ENCODE assay signal across 24 cellular contexts in genomic region chr7:29158748-29159147, GRCh38. TPM values are rescaled to one million over a fixed set of nuclear protein-coding genes. Genes with fewer than 3 reads are reported as not detected.
"Had no signal": no experiment of that assay in that cellular context is flagged by ENCODE, and none has a peak within 500 bp of the region (broad histone marks: within the 10 kb centered on the region; RNA-seq: fewer than 3 reads in every experiment).

No MANE protein-coding gene starts in this region.

- H3K36me3 ChIP-seq: ascending aorta had no signal

- H3K27ac Mint-ChIP-seq: activated CD8-positive, alpha-beta memory T cell treated with anti-CD3 and anti-CD28 coated beads, Interleukin-2, amount 10 ng/mL, durations not matched to agents 7 days and 5 days; activated naive CD4-positive, alpha-beta T cell treated with anti-CD3 and anti-CD28 coated beads, Interleukin-2, amount 50 U/mL, for 72 hours; activated naive CD8-positive, alpha-beta T cell treated with anti-CD3 and anti-CD28 coated beads, Interleukin-2, amount 50 U/mL, for 24 hours; activated T-cell treated with anti-CD3 and anti-CD28 coated beads, Interleukin-2, amount 50 U/mL, for 24 hours; activated T-helper 1 cell treated with anti-CD3 and anti-CD28 coated beads, Interleukin-12 subunit alpha, Interleukin-12 subunit beta, Interleukin-2, Interleukin-4 antibody, amounts not matched to agents 30 ng/mL and 10 ng/mL and 1 ng/mL, durations not matched to agents 14 hours and 24 hours and 36 hours; T-helper 1 cell treated with Interleukin-12 subunit alpha and Interleukin-12 subunit beta and Interleukin-4 antibody, amounts not matched to agents 30 μg/mL and 1 μg/mL, for 36 hours had no signal

- DNase-seq: activated CD4-positive, alpha-beta T cell treated with anti-CD3 and anti-CD28 coated beads for 48 hours; activated CD4-positive, alpha-beta T cell treated with anti-CD3 and anti-CD28 coated beads, Interleukin-2, amount 50 U/mL, for 4 hours; activated CD8-positive, alpha-beta memory T cell treated with anti-CD3 and anti-CD28 coated beads, Interleukin-2, amount 10 ng/mL, durations not matched to agents 7 days and 5 days; activated effector memory CD4-positive, alpha-beta T cell treated with Interleukin-2 at 50 U/mL for 16 hours; activated naive CD4-positive, alpha-beta T cell treated with Interleukin-2 at 50 U/mL for 16 hours; activated naive CD8-positive, alpha-beta T cell treated with anti-CD3 and anti-CD28 coated beads, Interleukin-2, amount 50 U/mL, for 24 hours; activated T-cell treated with anti-CD3 and anti-CD28 coated beads, Interleukin-2, amount 50 U/mL, for 24 hours; amniotic stem cell; body of pancreas; central memory CD4-positive, alpha-beta T cell; Kasumi-1; NCI-H1105 treated with DMSO at 0.1 percent for 48 hours; NCI-H187 treated with DMSO at 0.1 percent for 48 hours; NCI-H2081 treated with DMSO at 0.1 percent for 48 hours; NCI-H446; NCI-H524; NCI-H748 treated with DMSO at 0.1 percent for 48 hours; RPMI8226 had no signal

- H3K9me3 Mint-ChIP-seq: activated T-cell treated with anti-CD3 and anti-CD28 coated beads, Interleukin-2, amount 50 U/mL, for 24 hours; activated T-helper 1 cell treated with anti-CD3 and anti-CD28 coated beads, Interleukin-12 subunit alpha, Interleukin-12 subunit beta, Interleukin-2, Interleukin-4 antibody, amounts not matched to agents 30 ng/mL and 10 ng/mL and 1 ng/mL, durations not matched to agents 14 hours and 24 hours and 36 hours; T-helper 1 cell treated with Interleukin-12 subunit alpha and Interleukin-12 subunit beta and Interleukin-4 antibody, amounts not matched to agents 30 μg/mL and 1 μg/mL, for 36 hours had no signal

- H3K9me3 ChIP-seq: ascending aorta, body of pancreas had no signal

- H3K27me3 ChIP-seq: ascending aorta, body of pancreas had no signal

- H3K27ac ChIP-seq: ascending aorta, body of pancreas had no signal

- H3K4me1 ChIP-seq: ascending aorta, body of pancreas had no signal

- H3K4me3 ChIP-seq: ascending aorta, body of pancreas, K562 had no signal

- H3K36me3 Mint-ChIP-seq: activated naive CD4-positive, alpha-beta T cell treated with anti-CD3 and anti-CD28 coated beads, Interleukin-2, amount 50 U/mL, for 72 hours had no signal

- H3K4me3 Mint-ChIP-seq: activated CD8-positive, alpha-beta memory T cell treated with anti-CD3 and anti-CD28 coated beads, Interleukin-2, amount 10 ng/mL, durations not matched to agents 7 days and 5 days; activated naive CD8-positive, alpha-beta T cell treated with anti-CD3 and anti-CD28 coated beads, Interleukin-2, amount 50 U/mL, for 24 hours; activated T-cell treated with anti-CD3 and anti-CD28 coated beads, Interleukin-2, amount 50 U/mL, for 24 hours; activated T-helper 1 cell treated with anti-CD3 and anti-CD28 coated beads, Interleukin-12 subunit alpha, Interleukin-12 subunit beta, Interleukin-2, Interleukin-4 antibody, amounts not matched to agents 30 ng/mL and 10 ng/mL and 1 ng/mL, durations not matched to agents 14 hours and 24 hours and 36 hours; T-helper 1 cell treated with Interleukin-12 subunit alpha and Interleukin-12 subunit beta and Interleukin-4 antibody, amounts not matched to agents 30 μg/mL and 1 μg/mL, for 36 hours had no signal

RNA-seq across cellular contexts. Expression of gene CPVL, which starts 12.4 kb away (rescaled TPM):
- total RNA-seq: activated naive CD4-positive, alpha-beta T cell treated with anti-CD3 and anti-CD28 coated beads, Interleukin-2, amount 50 U/mL, for 72 hours; activated T-helper 1 cell treated with anti-CD3 and anti-CD28 coated beads, Interleukin-12 subunit alpha, Interleukin-12 subunit beta, Interleukin-2, Interleukin-4 antibody, amounts not matched to agents 30 ng/mL and 10 ng/mL and 1 ng/mL, durations not matched to agents 14 hours and 24 hours and 36 hours; bronchial epithelial cell had no signal

RNA-seq across cellular contexts. Expression of gene CHN2, which starts 35.8 kb away (rescaled TPM):
- total RNA-seq: activated T-helper 1 cell treated with anti-CD3 and anti-CD28 coated beads, Interleukin-12 subunit alpha, Interleukin-12 subunit beta, Interleukin-2, Interleukin-4 antibody, amounts not matched to agents 30 ng/mL and 10 ng/mL and 1 ng/mL, durations not matched to agents 14 hours and 24 hours and 36 hours had no signal
